8 cellular contexts compared by ENCODE assay signal in the genomic region with DNA sequence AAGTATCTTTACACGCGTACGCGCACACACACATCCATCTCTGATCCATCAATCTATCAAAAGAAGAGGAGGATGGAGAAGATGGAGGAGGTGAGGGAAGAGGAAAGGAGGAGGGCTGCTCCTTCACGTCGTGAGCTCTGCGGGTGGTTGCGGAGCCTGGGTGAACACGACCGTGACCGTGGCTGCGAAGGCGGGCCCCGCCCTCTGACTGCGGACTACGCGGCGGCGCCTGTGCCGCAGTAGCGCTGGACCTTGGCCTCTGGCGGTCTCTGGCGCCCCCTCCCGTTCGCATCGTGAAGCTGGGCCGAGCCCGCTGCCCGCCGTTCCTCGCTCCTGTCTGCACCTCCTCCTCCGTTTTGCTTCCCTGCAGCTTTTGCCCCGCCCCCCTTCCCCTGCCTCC. TPM values are rescaled to one million over a fixed set of nuclear protein-coding genes. Genes with fewer than 3 reads are reported as not detected.
DNase-seq lines count a peak whose midpoint lies in the region; ATAC-seq lines count a peak whose summit lies in the region.

No MANE protein-coding gene starts in this region.

- peak; percentile 49 for DNase-seq in NK-92 treated with Interleukin-12 subunit alpha and Interleukin-12 subunit beta, amount 100 ng/mL, for 24 hours (lab: John Stamatoyannopoulos, UW)
- no peak for DNase-seq in NK-92 (lab: John Stamatoyannopoulos, UW; ENCODE audit: unreplicated experiment)
- DNase-seq in NCI-H345 (lab: John Stamatoyannopoulos, UW): peak; percentile 81
- peak; percentile 72 to 74 for DNase-seq in activated CD4-positive, alpha-beta T cell treated with anti-CD3 and anti-CD28 coated beads for 24 hours (ENCODE audit: low read depth in 2 of 2)
- peak; percentile 87 for DNase-seq in cerebellum (ENCODE audit: low spot score)
- peak; percentile 72 for DNase-seq in kidney tubule cell (ENCODE audit: low spot score)
- DNase-seq in stimulated activated CD4-positive, alpha-beta T cell treated with anti-CD3 and anti-CD28 coated beads, Interleukin-1b, Interleukin-23, amount 100 ng/mL, for 24 hours (ENCODE audit: low read depth in 4 of 4, low spot score in 1 of 4): peak; percentile 56 to 72 (median 65)

- ATAC-seq in HG03066 (IDR thresholded peaks at IDR 0.05; ENCODE audit: low read depth, unreplicated experiment): peak; percentile 94

RNA-seq across cellular contexts. Expression of gene ARAF, which starts 37.7 kb away (rescaled TPM):
- total RNA-seq in cerebellum: 7.0 TPM

RNA-seq across cellular contexts. Expression of gene ZNF41, which starts 40.3 kb away (rescaled TPM):
- 12.2 TPM for total RNA-seq in cerebellum

RNA-seq across cellular contexts. Expression of gene TIMP1, which starts 58.9 kb away (rescaled TPM):
- 8.3 TPM for total RNA-seq in cerebellum
